Comparison of ENCODE assay signal across 1 cellular context in the genomic region with DNA sequence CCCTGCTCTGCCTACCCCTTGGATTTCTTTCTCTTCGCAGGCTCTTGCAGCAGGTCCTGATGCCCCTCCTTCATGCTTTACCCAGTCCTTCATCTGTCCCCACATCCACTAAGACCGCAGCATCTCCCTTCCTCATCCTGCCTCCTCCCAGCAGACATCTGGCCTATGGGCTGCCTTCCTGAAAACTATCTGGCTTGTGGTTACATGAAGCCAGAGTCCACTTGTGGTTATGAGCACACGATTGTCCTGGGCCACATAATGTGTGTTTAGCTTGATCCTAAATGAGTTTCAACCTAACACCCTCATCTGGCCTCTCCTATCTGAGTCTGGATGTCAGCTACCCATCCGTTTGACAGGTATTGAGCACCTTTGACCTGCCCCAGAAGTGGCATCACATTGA.
TF ChIP-seq lines count a peak whose summit lies in the region.

No MANE protein-coding gene starts in this region.

TF ChIP-seq in K562, 482 proteins besides CTCF, POLR2A, EP300 and RAD21 (continued from another document):
- TF ChIP-seq MEIS2 (IDR thresholded peaks at IDR 0.05; ENCODE audit: partially characterized antibody) (peak; percentile 38), ILK (tag; IDR thresholded peaks at IDR 0.05; ENCODE audit: borderline replicate concordance, low read depth) (no peak), ETV1 (tag; conservative IDR thresholded peaks at IDR 0.05; ENCODE audit: low read depth) (0 out of 2 replicates have a peak, but pooled peaks have one; percentile 21), ZNF561 (CRISPR knock-in tag; conservative IDR thresholded peaks at IDR 0.05) (no peak)
